In genomic region chr1:244919320-244920282, GRCh38 we compare ENCODE assay signal across 8 cellular contexts. TPM values are rescaled to one million over a fixed set of nuclear protein-coding genes. Genes with fewer than 3 reads are reported as not detected.
DNase-seq lines count a peak whose midpoint lies in the region; ATAC-seq and TF ChIP-seq lines count a peak whose summit lies in the region.

No MANE protein-coding gene starts in this region.

- H3K27ac Mint-ChIP-seq in activated naive CD4-positive, alpha-beta T cell treated with anti-CD3 and anti-CD28 coated beads, Interleukin-2, amount 50 U/mL, for 24 hours: peak overlapping the region; percentile 86
- peak overlapping the region; percentile 61 for H3K27ac Mint-ChIP-seq in activated B cell treated with CpG ODN at 0.5 μM for 24 hours
- H3K27ac Mint-ChIP-seq in immature natural killer cell: peak overlapping the region in 4 of 6 donors; percentile 26 to 73 (median 66)

- intact Hi-C loops in activated B cell treated with CpG ODN at 0.5 μM for 24 hours (cut with micrococcal nuclease): loop anchor here (2.0 to 5.0 kb wide), 3 partner anchors 55 to 123 kb away; partner anchors contain the start of gene HNRNPU
- intact Hi-C loops in vagina (cut with DNase I): no loop called here

- no peak overlapping the region for H3K27ac ChIP-seq in vagina

- H3K27me3 ChIP-seq in vagina: no peaks in the 10 kb centered on the region

- H3K4me3 ChIP-seq in vagina: peak overlapping the region; percentile 46 to 54

- no peak for DNase-seq in activated naive CD4-positive, alpha-beta T cell (lab: John Stamatoyannopoulos, UW)
- DNase-seq in activated B cell treated with CpG ODN at 0.5 μM for 24 hours (no peak), immature natural killer cell (no peak), vagina (ENCODE audit: extremely low spot score in 2 of 2) (no peak), NCI-H1417 (lab: John Stamatoyannopoulos, UW) (no peak)
- no peak for DNase-seq in stimulated activated CD4-positive, alpha-beta T cell treated with anti-CD3 and anti-CD28 coated beads, Interleukin-4, amount 100 ng/mL, for 24 hours
- no peak for DNase-seq in central memory CD4-positive, alpha-beta T cell

- ATAC-seq in activated B cell treated with CpG ODN at 0.5 μM for 24 hours (ENCODE audit: low read depth): no peak

- H3K36me3 Mint-ChIP-seq in activated naive CD4-positive, alpha-beta T cell treated with anti-CD3 and anti-CD28 coated beads, Interleukin-2, amount 50 U/mL, for 24 hours: no peaks in the 10 kb centered on the region
- H3K36me3 Mint-ChIP-seq in activated B cell treated with CpG ODN at 0.5 μM for 24 hours (ENCODE audit: low read depth): no peaks in the 10 kb centered on the region
- H3K36me3 Mint-ChIP-seq in immature natural killer cell: no peaks in the 10 kb centered on the region

- POLR2A ChIA-PET in activated B cell treated with CpG ODN at 0.5 μM for 24 hours (lab: Charles Lee): interaction anchor here (0.6 to 2.9 kb wide), 7 partner anchors 21 to 88 kb away, joined by 3 to 19 read pairs (median 5); partner anchors contain the start of gene HNRNPU

- TF ChIP-seq POLR2A in vagina (IDR thresholded peaks at IDR 0.05): no peak

- H3K4me3 Mint-ChIP-seq in activated naive CD4-positive, alpha-beta T cell treated with anti-CD3 and anti-CD28 coated beads, Interleukin-2, amount 50 U/mL, for 24 hours: peak overlapping the region; percentile 90
- H3K4me3 Mint-ChIP-seq in activated B cell treated with CpG ODN at 0.5 μM for 24 hours (peak overlapping the region; percentile 86), immature natural killer cell (peak overlapping the region; percentile 83 to 94 (median 87))

- peaks cover 7% of the 10 kb centered on the region for H3K4me1 ChIP-seq in vagina

- peaks cover 15% of the 10 kb centered on the region for H3K4me1 Mint-ChIP-seq in activated naive CD4-positive, alpha-beta T cell treated with anti-CD3 and anti-CD28 coated beads, Interleukin-2, amount 50 U/mL, for 24 hours
- peaks cover 26% of the 10 kb centered on the region for H3K4me1 Mint-ChIP-seq in activated B cell treated with CpG ODN at 0.5 μM for 24 hours
- H3K4me1 Mint-ChIP-seq in immature natural killer cell: peaks cover 10 to 17% of the 10 kb centered on the region in 2 donors

- no peaks in the 10 kb centered on the region for H3K9me3 Mint-ChIP-seq in activated naive CD4-positive, alpha-beta T cell treated with anti-CD3 and anti-CD28 coated beads, Interleukin-2, amount 50 U/mL, for 24 hours
- no peaks in the 10 kb centered on the region for H3K9me3 Mint-ChIP-seq in activated B cell treated with CpG ODN at 0.5 μM for 24 hours
- no peaks in the 10 kb centered on the region for H3K9me3 Mint-ChIP-seq in immature natural killer cell

- no peaks in the 10 kb centered on the region for H3K9me3 ChIP-seq in vagina

- CTCF ChIA-PET in activated B cell treated with CpG ODN at 0.5 μM for 24 hours (lab: Charles Lee): interaction anchor here (1.7 kb wide), 1 partner anchor 123 kb away, joined by 9 read pairs; no protein-coding TSS in a partner anchor

- H3K27me3 Mint-ChIP-seq in activated naive CD4-positive, alpha-beta T cell treated with anti-CD3 and anti-CD28 coated beads, Interleukin-2, amount 50 U/mL, for 24 hours: no peaks in the 10 kb centered on the region
- H3K27me3 Mint-ChIP-seq in activated B cell treated with CpG ODN at 0.5 μM for 24 hours (no peaks in the 10 kb centered on the region), immature natural killer cell (ENCODE audit: low read depth in 3 of 3) (peaks cover 0 to 6% (median 6%) of the 10 kb centered on the region in 3 donors)

- no peak for TF ChIP-seq CTCF in activated B cell treated with CpG ODN at 0.5 μM for 24 hours (IDR thresholded peaks at IDR 0.05)
- TF ChIP-seq CTCF in vagina (IDR thresholded peaks at IDR 0.05): no peak

- H3K36me3 ChIP-seq in vagina: no peaks in the 10 kb centered on the region

RNA-seq across cellular contexts. Expression of gene HNRNPU, which starts 55.3 kb away (rescaled TPM):
- 424 and 428 TPM in 2 replicates for total RNA-seq in activated B cell treated with CpG ODN at 0.5 μM for 24 hours
- 100 to 1,000 TPM; 110 to 398 (median 137) TPM for polyA plus RNA-seq in immature natural killer cell
- 293 TPM for total RNA-seq in vagina
